ENCODE assay signal across 8 cellular contexts in the genomic region with DNA sequence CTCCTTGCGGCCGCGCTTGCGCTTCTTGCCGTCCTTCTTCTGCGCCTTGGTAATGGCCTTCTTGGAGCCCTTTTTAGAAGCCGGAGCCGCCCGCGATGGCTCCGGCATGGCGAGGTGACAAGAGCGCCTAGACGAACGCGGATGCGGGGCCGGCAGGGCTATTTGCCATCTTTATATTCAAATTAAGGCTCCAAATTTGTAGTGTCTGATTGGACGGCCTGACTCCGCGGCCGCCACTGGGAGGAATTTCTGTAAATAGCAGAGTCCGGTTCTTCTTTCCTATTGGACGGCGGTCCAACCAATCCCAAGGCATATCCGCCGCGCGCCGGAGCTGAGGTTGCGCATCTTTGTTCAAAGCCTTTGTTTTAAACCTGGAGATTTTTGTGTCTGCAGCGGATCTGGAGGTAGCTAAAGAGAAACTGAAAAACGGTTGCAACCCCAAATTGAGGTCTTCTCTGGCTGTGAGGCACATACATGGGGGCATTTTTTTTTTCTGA. TPM values are rescaled to one million over a fixed set of nuclear protein-coding genes. Genes with fewer than 3 reads are reported as not detected.
DNase-seq lines count a peak whose midpoint lies in the region; ATAC-seq and TF ChIP-seq lines count a peak whose summit lies in the region.

No MANE protein-coding gene starts in this region.

- intact Hi-C loops in natural killer cell (cut with micrococcal nuclease) = loop anchor here (2.0 kb wide), 1 partner anchor 22 kb away; a partner anchor contains a TSS

- no peaks in the 10 kb centered on the region for H3K9me3 Mint-ChIP-seq in natural killer cell

- H3K27ac Mint-ChIP-seq in natural killer cell = peak overlapping the region; percentile 79 to 81

- ATAC-seq in GM18520 (IDR thresholded peaks at IDR 0.05; ENCODE audit: unreplicated experiment) (peak; percentile 62), HG03045 (IDR thresholded peaks at IDR 0.05; ENCODE audit: unreplicated experiment) (peak; percentile 91), esophagus mucosa (peak; percentile 76), natural killer cell (peak; percentile 92 to 93 (median 93))

- H3K36me3 Mint-ChIP-seq in natural killer cell = no peaks in the 10 kb centered on the region

- H3K4me1 Mint-ChIP-seq in natural killer cell = peaks cover 42 to 43% of the 10 kb centered on the region in 2 donors

- peak overlapping the region; percentile 92 for H3K4me3 Mint-ChIP-seq in natural killer cell

- H3K27me3 Mint-ChIP-seq in natural killer cell (ENCODE audit: low read depth in 2 of 2) = peaks cover 22 to 25% of the 10 kb centered on the region in 2 donors

- no peak for TF ChIP-seq CTCF in natural killer cell (IDR thresholded peaks at IDR 0.05)

- DNase-seq in NCI-H524 treated with DMSO at 0.1 percent for 48 hours (lab: John Stamatoyannopoulos, UW) (peak; percentile 49), natural killer cell (peak; percentile 71), NCI-H2196 treated with DMSO at 0.1 percent for 48 hours (lab: John Stamatoyannopoulos, UW; ENCODE audit: unreplicated experiment) (no peak)
- DNase-seq in activated T-cell treated with anti-CD3 and anti-CD28 coated beads, Interleukin-2, amount 50 U/mL, for 1 hour = peak; percentile 82
- DNase-seq in stimulated activated naive CD4-positive, alpha-beta T cell (lab: John Stamatoyannopoulos, UW) = peak; percentile 81 to 90 (median 85)

RNA-seq across cellular contexts. Expression of a gene that starts 22.6 kb away (rescaled TPM):
- total RNA-seq in esophagus mucosa = 126 TPM
- total RNA-seq in natural killer cell = 100 to 1,000 TPM in 1 of 3 donors, 10 to 100 TPM in 2; 68.6 to 102 (median 77.3) TPM

RNA-seq across cellular contexts. Expression of a gene that starts 47.9 kb away (rescaled TPM):
- total RNA-seq in esophagus mucosa (1.3 TPM), natural killer cell (10 to 100 TPM in 1 of 3 donors, 1 to 10 TPM in 2; 8.0 to 13.4 (median 8.4) TPM)

RNA-seq across cellular contexts. Expression of a gene that starts 57.9 kb away (rescaled TPM):
- 20.7 TPM for total RNA-seq in esophagus mucosa
- total RNA-seq in natural killer cell = 10 to 100 TPM; 65.1 to 91.4 (median 83.2) TPM
